ENCODE assay signal across 8 cellular contexts in genomic region chr17:45592433-45592923, GRCh38.
DNase-seq lines count a peak whose midpoint lies in the region; ATAC-seq and TF ChIP-seq lines count a peak whose summit lies in the region.
"Not testable (repeated sequence)": the region's sequence is repeated elsewhere in the genome, so short reads cannot be mapped to it uniquely, and the experiment has no call there.

No MANE protein-coding gene starts in this region.

- H3K27me3 Mint-ChIP-seq in CD8-positive, alpha-beta memory T cell = peaks cover 7 to 18% of the 10 kb centered on the region in 2 donors

- not testable (repeated sequence) for H3K27ac ChIP-seq in CD8-positive, alpha-beta memory T cell (ENCODE audit: low read depth, low read length); HEK293 (ENCODE audit: extremely low read depth, low read depth, low read length); RWPE2 (ENCODE audit: poor library complexity, severe bottlenecking); dorsolateral prefrontal cortex

- not testable (repeated sequence) for H3K4me1 ChIP-seq in CD8-positive, alpha-beta memory T cell (ENCODE audit: insufficient read depth, low read length); HEK293 (ENCODE audit: control insufficient read depth, insufficient read depth, low read length); RWPE2 (ENCODE audit: insufficient read depth, poor library complexity, severe bottlenecking)

- H3K27ac Mint-ChIP-seq in CD8-positive, alpha-beta memory T cell = peak overlapping the region in 1 of 8 donors; percentile 73

- CTCF ChIA-PET in CD8-positive, alpha-beta memory T cell (lab: Charles Lee) = not testable (repeated sequence)
- CTCF ChIA-PET in HEK293 (lab: Yijun Ruan, JAX) = interaction anchor here (0.7 to 2.4 kb wide), 6 partner anchors 14 to 563 kb away, joined by 3 to 16 read pairs (median 4); no protein-coding TSS in a partner anchor

- DNase-seq in CD8-positive, alpha-beta memory T cell = peak; percentile 53 to 79 (median 65)
- DNase-seq in RWPE2 (ENCODE audit: low spot score) = not testable (repeated sequence)
- DNase-seq in activated T-cell treated with anti-CD3 and anti-CD28 coated beads, Interleukin-2, amount 50 U/mL, for 1 hour = peak; percentile 78
- DNase-seq in dorsolateral prefrontal cortex (peak in 6 of 10 donors; percentile 31 to 85 (median 66)), inferior parietal cortex (ENCODE audit: extremely low spot score) (peak; percentile 69), posterior cingulate gyrus (peak; percentile 25 to 95 (median 72))
- DNase-seq in stimulated activated CD8-positive, alpha-beta memory T cell treated with anti-CD3 and anti-CD28 coated beads, Interleukin-7, amount 100 ng/mL, for 1 hour (ENCODE audit: low read depth in 2 of 2) = peak; percentile 56 to 75

- not testable (repeated sequence) for H3K4me1 Mint-ChIP-seq in CD8-positive, alpha-beta memory T cell

- not testable (repeated sequence) for H3K27me3 ChIP-seq in CD8-positive, alpha-beta memory T cell (ENCODE audit: insufficient read depth, low read length, poor library complexity, severe bottlenecking); RWPE2 (ENCODE audit: insufficient read depth, poor library complexity, severe bottlenecking); dorsolateral prefrontal cortex

- H3K36me3 Mint-ChIP-seq in CD8-positive, alpha-beta memory T cell = not testable (repeated sequence)

- ATAC-seq in RWPE2 (ENCODE audit: low read depth) = peak; percentile 86

- H3K4me3 Mint-ChIP-seq in CD8-positive, alpha-beta memory T cell = not testable (repeated sequence)

- intact Hi-C loops in dorsolateral prefrontal cortex (cut with DNase I); posterior cingulate gyrus (cut with DNase I): not testable (repeated sequence)

- H3K9me3 Mint-ChIP-seq in CD8-positive, alpha-beta memory T cell = not testable (repeated sequence)

- 0 out of 2 replicates have a peak, but pooled peaks have one; percentile 41 for TF ChIP-seq CTCF in HEK293 (tag by site-specific recombination; IDR thresholded peaks at IDR 0.05)
- TF ChIP-seq CTCF in RWPE2 (IDR thresholded peaks at IDR 0.05; ENCODE audit: poor library complexity, severe bottlenecking) = peak; percentile 89
- TF ChIP-seq CTCF in dorsolateral prefrontal cortex (IDR thresholded peaks at IDR 0.05 in 54 of 56, conservative IDR thresholded peaks at IDR 0.05 in 2 of 56; ENCODE audit: low read depth in 1 of 56, partially characterized antibody in 56 of 56) = peak in 52 of 56 donors; percentile 39 to 85 (median 72)

- H3K9me3 ChIP-seq in CD8-positive, alpha-beta memory T cell (ENCODE audit: low read length); HEK293 (ENCODE audit: control insufficient read depth, insufficient read depth, low read depth, low read length); RWPE2 (ENCODE audit: severe bottlenecking): not testable (repeated sequence)

- not testable (repeated sequence) for H3K36me3 ChIP-seq in CD8-positive, alpha-beta memory T cell (ENCODE audit: insufficient read depth, low read length); HEK293 (ENCODE audit: control insufficient read depth in 2 of 2, insufficient read depth in 1 of 2, low read length in 2 of 2); RWPE2 (ENCODE audit: low read depth)

- POLR2A ChIA-PET in CD8-positive, alpha-beta memory T cell (lab: Charles Lee); HEK293 (lab: Yijun Ruan, JAX): not testable (repeated sequence)

- H3K4me3 ChIP-seq in CD8-positive, alpha-beta memory T cell (ENCODE audit: low read length); HEK293 (ENCODE audit: low read depth, low read length); RWPE2 (ENCODE audit: severe bottlenecking); dorsolateral prefrontal cortex: not testable (repeated sequence)

TF ChIP-seq in HEK293, 187 proteins besides CTCF, POLR2A, EP300 and RAD21:
- TF ChIP-seq ZEB2 (tag by site-specific recombination; IDR thresholded peaks at IDR 0.05) (0 out of 2 replicates have a peak, but pooled peaks have one; percentile 33), ZNF654 (tag by site-specific recombination; IDR thresholded peaks at IDR 0.05; ENCODE audit: low read depth) (peak; percentile 48), ZNF2 (tag by site-specific recombination; IDR thresholded peaks at IDR 0.05) (0 out of 2 replicates have a peak, but pooled peaks have one; percentile 29)
TF ChIP-seq in HEK293: peak in this region for 3; not testable (repeated sequence) for 184.
